1 cellular context compared by ENCODE assay signal in the genomic region with DNA sequence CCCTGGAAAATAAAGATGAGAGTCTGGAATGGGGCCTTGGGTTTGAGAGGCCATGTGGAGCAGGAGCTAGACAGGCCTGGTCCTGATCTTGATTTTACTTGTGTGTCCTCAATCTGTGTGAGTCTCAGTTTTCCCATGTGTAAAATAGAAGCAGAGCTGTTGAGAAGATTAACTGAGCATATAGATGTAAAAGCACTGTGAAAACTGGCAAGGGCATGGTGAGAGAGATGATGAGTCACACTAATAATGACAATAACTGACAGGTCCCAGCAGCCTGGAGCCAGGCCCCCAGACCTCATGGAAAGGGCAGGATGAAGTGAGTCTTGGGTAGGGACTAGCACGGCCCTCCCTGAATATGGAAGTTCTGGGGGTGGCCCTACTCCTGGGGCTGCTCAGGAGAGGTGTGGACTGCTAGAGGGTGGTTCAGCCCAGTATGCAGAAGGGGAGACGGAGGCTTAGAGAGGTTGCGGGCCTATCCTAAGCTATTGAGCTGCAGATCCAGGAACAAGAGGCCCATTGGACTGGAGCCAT.
TF ChIP-seq lines count a peak whose summit lies in the region.

No MANE protein-coding gene starts in this region.

TF ChIP-seq in endothelial cell of umbilical vein, 7 proteins besides CTCF, POLR2A, EP300 and RAD21:
- TF ChIP-seq EZH2 (IDR thresholded peaks at IDR 0.05; ENCODE audit: borderline replicate concordance, low read depth, low read length, severe bottlenecking): no peak
- TF ChIP-seq, protein P1, sequence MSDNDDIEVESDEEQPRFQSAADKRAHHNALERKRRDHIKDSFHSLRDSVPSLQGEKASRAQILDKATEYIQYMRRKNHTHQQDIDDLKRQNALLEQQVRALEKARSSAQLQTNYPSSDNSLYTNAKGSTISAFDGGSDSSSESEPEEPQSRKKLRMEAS (IDR thresholded peaks at IDR 0.05; ENCODE audit: insufficient read depth, insufficient read length): no peak
- TF ChIP-seq JUN (IDR thresholded peaks at IDR 0.05; ENCODE audit: borderline replicate concordance, insufficient read depth, insufficient read length, low read depth): peak; percentile 25
- peak; percentile 51 for TF ChIP-seq FOS (IDR thresholded peaks at IDR 0.05; ENCODE audit: borderline replicate concordance, insufficient read depth, low read length)
- TF ChIP-seq GATA2 (IDR thresholded peaks at IDR 0.05; ENCODE audit: insufficient read depth, insufficient read length, low read depth, low read length): no peak
- no peak for TF ChIP-seq MYC (IDR thresholded peaks at IDR 0.05; ENCODE audit: low read depth, low read length)
- no peak for TF ChIP-seq POLR2AphosphoS5 (IDR thresholded peaks at IDR 0.05; ENCODE audit: insufficient read depth, low read depth, low read length)
TF ChIP-seq in endothelial cell of umbilical vein: peak in this region for 2.
